ENCODE assay signal across 21 cellular contexts in the genomic region with DNA sequence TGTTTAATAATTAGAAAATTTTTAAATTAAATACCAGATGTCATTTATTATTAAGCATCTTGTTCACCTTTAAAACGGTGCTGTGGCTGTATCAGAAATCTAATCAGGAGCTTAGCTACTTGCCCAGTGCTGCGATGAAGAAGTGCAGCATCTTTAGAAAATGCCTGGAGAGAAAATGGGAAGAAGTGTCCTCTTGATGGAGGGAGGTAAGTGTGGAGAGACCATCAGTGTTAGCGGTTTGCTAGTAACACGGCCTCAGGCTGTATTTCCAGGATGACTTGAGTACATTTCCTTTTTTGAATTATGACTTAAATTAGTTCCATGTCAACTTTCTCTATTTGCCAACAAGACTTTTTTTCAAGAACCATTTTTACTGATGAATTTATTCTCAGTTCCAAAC.
A peak's percentile ranks its signal among the peaks of the same experiment; 100 is the strongest.
DNase-seq lines count a peak whose midpoint lies in the region; ATAC-seq, FAIRE-seq and TF ChIP-seq lines count a peak whose summit lies in the region.
"Had no signal": no experiment of that assay in that cellular context is flagged by ENCODE, and none has a peak within 500 bp of the region (broad histone marks: within the 10 kb centered on the region; RNA-seq: fewer than 3 reads in every experiment).

No MANE protein-coding gene starts in this region.

- H2BK5ac ChIP-seq in H1 (ENCODE audit: low read depth, low read length), result peak overlapping the region; percentile 93; the same call in 1 of the 2 replicates

- peak overlapping the region; percentile 83 for H3K27ac ChIP-seq in GM23338 (ENCODE audit: low read depth)
- H3K27ac ChIP-seq in KOPT-K1 (ENCODE audit: low read depth, low read length, poor library complexity, severe bottlenecking), result peak overlapping the region; percentile 99
- H3K27ac ChIP-seq in H1 (ENCODE audit: low read depth, low read length), result no peak overlapping the region
- H3K27ac ChIP-seq in mesodermal cell (ENCODE audit: low read depth, low read length, severe bottlenecking), result peak overlapping the region; percentile 54
- no peak overlapping the region for H3K27ac ChIP-seq in ovary
- H3K27ac ChIP-seq: colonic mucosa, RWPE1 had no signal

- H3K23me2 ChIP-seq in H1 (ENCODE audit: low read depth, low read length), result 0 out of 2 replicates have a peak, but pooled peaks cover 2% of the 10 kb centered on the region

- H3F3A ChIP-seq in GM23338 (replicated peaks; ENCODE audit: low read depth), result peaks cover 11% of the 10 kb centered on the region

- no peaks in the 10 kb centered on the region for H3K79me1 ChIP-seq in H1 (ENCODE audit: low read depth, low read length)

- peak overlapping the region; percentile 92; the same call in 1 of the 2 replicates for H2BK20ac ChIP-seq in H1 (ENCODE audit: low read length)

- ATAC-seq in GM23338 (peak; percentile 20), T-cell (replicated peaks in 1 of 4) (no peak)
- ATAC-seq: activated CD8-positive, alpha-beta memory T cell treated with anti-CD3 and anti-CD28 coated beads, Interleukin-2, amount 10 ng/mL, durations not matched to agents 7 days and 5 days; activated T-cell treated with anti-CD3 and anti-CD28 coated beads, Interleukin-2, amount 50 U/mL, for 72 hours; left ventricle myocardium superior; naive thymus-derived CD8-positive, alpha-beta T cell; stimulated activated effector memory CD8-positive, alpha-beta T cell treated with anti-CD3 and anti-CD28 coated beads, Interleukin-12 subunit alpha, Interleukin-12 subunit beta, amount 100 ng/mL, for 72 hours had no signal

- intact Hi-C loops in ovary (cut with DNase I), result no loop called here

- whole genome bisulfite sequencing in H1 (ENCODE audit: extremely low coverage in 1 of 2, insufficient coverage in 1 of 2, insufficient read length in 1 of 2, insufficient replicate concordance in 2 of 2, low coverage in 1 of 2, low lambda C conversion rate in 2 of 2, missing lambda C conversion rate in 1 of 2), 2 experiments, result 39% methylated on average over 4 of the region's 4 CpGs; no CpG with 5 or more reads in 1 of the 2 experiments
- 55 to 69% methylated on average over 2 of the region's 4 CpGs for WGBS in mesodermal cell (ENCODE audit: insufficient coverage in 2 of 2), 2 experiments
- WGBS in ovary, 3 donors, result 68 to 77% (median 74%) methylated on average over 4 of the region's 4 CpGs

- TF ChIP-seq RAD21 in H1 (IDR thresholded peaks at IDR 0.05 in 1 of 2, conservative IDR thresholded peaks at IDR 0.05 in 1 of 2; ENCODE audit: low read depth in 2 of 2, low read length in 2 of 2), result no peak

- POLR2A ChIA-PET in H1 (lab: Charles Lee; ENCODE audit: partially characterized antibody), result interaction anchor here (0.9 to 1.2 kb wide), 4 partner anchors 12 to 72 kb away, joined by 3 to 5 read pairs (median 4); no protein-coding TSS in a partner anchor
- POLR2A ChIA-PET in T-cell (lab: Charles Lee), result no interaction called here

- CTCF ChIA-PET in H1 (lab: Charles Lee; ENCODE audit: partially characterized antibody), result interaction anchor here (1.2 kb wide), 1 partner anchor 84 kb away, joined by 3 read pairs; no protein-coding TSS in a partner anchor
- CTCF ChIA-PET in T-cell (lab: Charles Lee), result no interaction called here

- peak overlapping the region; percentile 34 for H3K4me2 ChIP-seq in GM23338
- peak overlapping the region; percentile 21 to 40; a peak in 3 of 4 replicates for H3K4me2 ChIP-seq in H1 (ENCODE audit: insufficient read depth in 1 of 2, low read depth in 2 of 2, low read length in 2 of 2)

- H3K36me3 ChIP-seq in GM23338 (ENCODE audit: insufficient read depth) (no peaks in the 10 kb centered on the region), KOPT-K1 (ENCODE audit: insufficient read depth, low read length) (no peaks in the 10 kb centered on the region), H1 (ENCODE audit: control insufficient read depth in 2 of 4, insufficient read depth in 4 of 4, low read length in 3 of 4) (no peaks in the 10 kb centered on the region), mesodermal cell (ENCODE audit: control insufficient read depth, insufficient read depth, low read length) (no peaks in the 10 kb centered on the region), ovary (no peaks in the 10 kb centered on the region)
- H3K36me3 ChIP-seq: colonic mucosa had no signal

- H4K91ac ChIP-seq in H1 (replicated peaks; ENCODE audit: insufficient read length, low read length), result peak overlapping the region; percentile 88

- no peak for TF ChIP-seq EP300 in H1 (IDR thresholded peaks at IDR 0.05; ENCODE audit: borderline replicate concordance in 1 of 2, low read depth in 2 of 2, low read length in 2 of 2)
- TF ChIP-seq EP300 in ovary (IDR thresholded peaks at IDR 0.05), result no peak

- DNase-seq in GM23338 (ENCODE audit: low spot score) (peak; percentile 27), H1 (ENCODE audit: low read depth in 1 of 2, low spot score in 2 of 2) (no peak), ovary (no peak), T-cell (no peak)
- DNase-seq in activated CD4-positive, alpha-beta T cell treated with anti-CD3 and anti-CD28 coated beads for 1 hour, result no peak
- DNase-seq: activated CD4-positive, alpha-beta T cell treated with anti-CD3 and anti-CD28 coated beads, Interleukin-2, amount 50 U/mL, for 4 hours; activated CD8-positive, alpha-beta memory T cell treated with anti-CD3 and anti-CD28 coated beads, Interleukin-2, amount 10 ng/mL, durations not matched to agents 7 days and 5 days; activated T-cell treated with anti-CD3 and anti-CD28 coated beads, Interleukin-2, amount 50 U/mL, for 72 hours; colonic mucosa; effector CD8-positive, alpha-beta T cell; erythroblast; GDM1; left ventricle myocardium superior; naive thymus-derived CD8-positive, alpha-beta T cell; T-helper 1 cell had no signal

- no peak overlapping the region for H3K4ac ChIP-seq in H1 (replicated peaks; ENCODE audit: insufficient read length, low read depth, low read length)

- peak overlapping the region; percentile 91 for H2BK120ac ChIP-seq in H1 (replicated peaks; ENCODE audit: low read depth, low read length)

- H3K79me2 ChIP-seq in GM23338 (replicated peaks; ENCODE audit: insufficient read depth), result no peaks in the 10 kb centered on the region
- H3K79me2 ChIP-seq in H1 (ENCODE audit: control insufficient read depth in 1 of 2, insufficient read depth in 2 of 2, low read length in 2 of 2), result no peaks in the 10 kb centered on the region

- peak overlapping the region; percentile 79 for H3K18ac ChIP-seq in H1 (ENCODE audit: extremely low read depth, low read length)

- H3K9me3 ChIP-seq in KOPT-K1 (ENCODE audit: insufficient read depth, low read length, poor library complexity, severe bottlenecking) (no peaks in the 10 kb centered on the region), H1 (ENCODE audit: insufficient read depth in 2 of 2, low read depth in 1 of 2, low read length in 1 of 2) (no peaks in the 10 kb centered on the region; a peak in 1 of 4 replicates), mesodermal cell (ENCODE audit: control insufficient read depth, low read length) (no peaks in the 10 kb centered on the region), ovary (no peaks in the 10 kb centered on the region)
- H3K9me3 ChIP-seq: colonic mucosa had no signal

- no peak overlapping the region for H4K8ac ChIP-seq in H1 (ENCODE audit: extremely low read depth, insufficient read depth, low read length)

- TF ChIP-seq CTCF in GM23338 (conservative IDR thresholded peaks at IDR 0.05; ENCODE audit: low read depth in 2 of 2) (no peak), H1 (IDR thresholded peaks at IDR 0.05; ENCODE audit: control extremely low read depth in 1 of 3, insufficient read depth in 1 of 3, low read depth in 1 of 3, low read length in 3 of 3) (no peak), ovary (IDR thresholded peaks at IDR 0.05) (no peak)

- H3K4me3 Mint-ChIP-seq in GM23338, result peak overlapping the region; percentile 12; the same call in 1 of the 3 replicates
- H3K4me3 Mint-ChIP-seq in T-cell, result peak overlapping the region in 1 of 3 donors; percentile 63
- H3K4me3 Mint-ChIP-seq: activated CD8-positive, alpha-beta memory T cell treated with anti-CD3 and anti-CD28 coated beads, Interleukin-2, amount 10 ng/mL, durations not matched to agents 7 days and 5 days; mesothelial cell of epicardium; stimulated activated effector memory CD8-positive, alpha-beta T cell treated with anti-CD3 and anti-CD28 coated beads, Interleukin-12 subunit alpha, Interleukin-12 subunit beta, amount 100 ng/mL, for 72 hours had no signal

- H3K4me1 ChIP-seq in GM23338 (ENCODE audit: insufficient read depth) (peaks cover 52% of the 10 kb centered on the region), H1 (replicated peaks in 1 of 4; ENCODE audit: control insufficient read depth in 3 of 4, insufficient read depth in 4 of 4, low read length in 3 of 4) (peaks cover 3 to 23% (median 12%) of the 10 kb centered on the region in 4 experiments; a peak in 6 of 7 replicates), mesodermal cell (ENCODE audit: control insufficient read depth, insufficient read depth, low read length, poor library complexity, severe bottlenecking) (peaks cover 20% of the 10 kb centered on the region), ovary (ENCODE audit: insufficient read depth) (no peaks in the 10 kb centered on the region)
- H3K4me1 ChIP-seq: colonic mucosa had no signal

- H2BK15ac ChIP-seq in H1 (ENCODE audit: low read length), result no peak overlapping the region

- H3K27ac Mint-ChIP-seq in GM23338 (peak overlapping the region; percentile 98), T-cell (no peak overlapping the region)
- H3K27ac Mint-ChIP-seq: activated CD8-positive, alpha-beta memory T cell treated with anti-CD3 and anti-CD28 coated beads, Interleukin-2, amount 10 ng/mL, durations not matched to agents 7 days and 5 days; activated T-cell treated with anti-CD3 and anti-CD28 coated beads, Interleukin-2, amount 50 U/mL, for 72 hours; mesothelial cell of epicardium; stimulated activated effector memory CD8-positive, alpha-beta T cell treated with anti-CD3 and anti-CD28 coated beads, Interleukin-12 subunit alpha, Interleukin-12 subunit beta, amount 100 ng/mL, for 72 hours had no signal

- H2AK5ac ChIP-seq in H1 (ENCODE audit: low read depth, low read length), result no peak overlapping the region

- TF ChIP-seq POLR2A in H1 (IDR thresholded peaks at IDR 0.05; ENCODE audit: control extremely low read depth in 1 of 2, low read depth in 2 of 2, low read length in 2 of 2) (no peak), ovary (IDR thresholded peaks at IDR 0.05) (no peak)

- peak overlapping the region; percentile 48 for H3K56ac ChIP-seq in H1 (replicated peaks; ENCODE audit: insufficient read length, low read depth, low read length)

- H2AFZ ChIP-seq in GM23338, result no peak overlapping the region
- H2AFZ ChIP-seq in H1 (ENCODE audit: low read length), result no peak overlapping the region

- H2BK12ac ChIP-seq in H1 (ENCODE audit: low read depth, low read length), result no peak overlapping the region; the same call in 1 of the 2 replicates

- no peak overlapping the region for H3K14ac ChIP-seq in H1 (ENCODE audit: insufficient read length)

- H3K9me3 Mint-ChIP-seq in GM23338 (no peaks in the 10 kb centered on the region), T-cell (no peaks in the 10 kb centered on the region)
- H3K9me3 Mint-ChIP-seq: activated T-cell treated with anti-CD3 and anti-CD28 coated beads, Interleukin-2, amount 50 U/mL, for 72 hours; mesothelial cell of epicardium; naive thymus-derived CD8-positive, alpha-beta T cell; stimulated activated effector memory CD8-positive, alpha-beta T cell treated with anti-CD3 and anti-CD28 coated beads, Interleukin-12 subunit alpha, Interleukin-12 subunit beta, amount 100 ng/mL, for 72 hours had no signal

- H3K9ac ChIP-seq in H1 (replicated peaks in 1 of 4; ENCODE audit: extremely low read depth in 1 of 4, low read depth in 3 of 4, low read length in 3 of 4), result no peak overlapping the region

- peak; percentile 13 for FAIRE-seq in H1 (lab: Jason Lieb, UNC)
- FAIRE-seq: astrocyte had no signal

- no peak overlapping the region for H3K23ac ChIP-seq in H1 (ENCODE audit: insufficient read length)

- H3K4me1 Mint-ChIP-seq in GM23338, result peaks cover 67% of the 10 kb centered on the region
- peaks cover 43 to 45% (median 43%) of the 10 kb centered on the region in 3 donors for H3K4me1 Mint-ChIP-seq in T-cell

- H3K27me3 Mint-ChIP-seq in GM23338 (ENCODE audit: insufficient read depth, low read depth, poor library complexity), result peaks cover 17% of the 10 kb centered on the region
- H3K27me3 Mint-ChIP-seq in T-cell, result peaks cover 0 to 1% of the 10 kb centered on the region in 2 donors

- H4K20me1 ChIP-seq in GM23338 (replicated peaks; ENCODE audit: insufficient read depth) (no peaks in the 10 kb centered on the region), H1 (replicated peaks in 1 of 2; ENCODE audit: control insufficient read depth in 1 of 2, insufficient read depth in 2 of 2, low read length in 2 of 2) (no peaks in the 10 kb centered on the region)

- no peaks in the 10 kb centered on the region for H3K9me2 ChIP-seq in GM23338 (ENCODE audit: insufficient read depth)

- H3K36me3 Mint-ChIP-seq in GM23338 (ENCODE audit: low read depth) (no peaks in the 10 kb centered on the region), T-cell (no peaks in the 10 kb centered on the region)
- H3K36me3 Mint-ChIP-seq: activated CD8-positive, alpha-beta memory T cell treated with anti-CD3 and anti-CD28 coated beads, Interleukin-2, amount 10 ng/mL, durations not matched to agents 7 days and 5 days; naive thymus-derived CD8-positive, alpha-beta T cell; stimulated activated effector memory CD8-positive, alpha-beta T cell treated with anti-CD3 and anti-CD28 coated beads, Interleukin-12 subunit alpha, Interleukin-12 subunit beta, amount 100 ng/mL, for 72 hours had no signal

- H3K4me3 ChIP-seq in GM23338, result no peak overlapping the region
- no peak overlapping the region; a peak in 1 of 8 replicates for H3K4me3 ChIP-seq in H1 (ENCODE audit: extremely low read depth in 1 of 4, insufficient read depth in 2 of 4, low read depth in 3 of 4, low read length in 4 of 4)
- H3K4me3 ChIP-seq in mesodermal cell (ENCODE audit: extremely low read depth, insufficient read depth, low read length, poor library complexity, severe bottlenecking), result no peak overlapping the region
- no peak overlapping the region for H3K4me3 ChIP-seq in ovary
- H3K4me3 ChIP-seq: colonic mucosa had no signal

- H4K5ac ChIP-seq in H1 (ENCODE audit: insufficient read length, low read depth, low read length), result peak overlapping the region; percentile 4

- H3K27me3 ChIP-seq in GM23338 (ENCODE audit: insufficient read depth) (no peaks in the 10 kb centered on the region), H1 (replicated peaks in 1 of 4; ENCODE audit: control insufficient read depth in 3 of 4, extremely low read depth in 1 of 4, insufficient read depth in 3 of 4, low read length in 3 of 4) (peaks cover 0 to 3% (median 1%) of the 10 kb centered on the region in 4 experiments; a peak in 1 of 7 replicates), ovary (no peaks in the 10 kb centered on the region)
- H3K27me3 ChIP-seq: colonic mucosa had no signal

Comparison
In these comparisons a context has a peak if more than half of its experiments do, and no peak if none do; other contexts are left out.
1. H3K27ac ChIP-seq: peak in GM23338 (single experiment), KOPT-K1 (single experiment) and mesodermal cell (single experiment); none in H1 (single experiment) and ovary (0 of 2).